11 cellular contexts compared by ENCODE assay signal in genomic region chr10:112689327-112689726, GRCh38.
DNase-seq lines count a peak whose midpoint lies in the region; TF ChIP-seq lines count a peak whose summit lies in the region.
"Had no signal": no experiment of that assay in that cellular context is flagged by ENCODE, and none has a peak within 500 bp of the region (broad histone marks: within the 10 kb centered on the region; RNA-seq: fewer than 3 reads in every experiment).

No MANE protein-coding gene starts in this region.

- H3K27me3 Mint-ChIP-seq in neural crest cell (ENCODE audit: low read depth), result no peaks in the 10 kb centered on the region
- H3K27me3 Mint-ChIP-seq: activated naive CD4-positive, alpha-beta T cell treated with anti-CD3 and anti-CD28 coated beads, Interleukin-2, amount 10 ng/mL, durations not matched to agents 7 days and 5 days; IgD-negative memory B cell had no signal

- H3K4me3 Mint-ChIP-seq in neural crest cell, result no peak overlapping the region
- H3K4me3 Mint-ChIP-seq: activated naive CD4-positive, alpha-beta T cell treated with anti-CD3 and anti-CD28 coated beads, Interleukin-2, amount 10 ng/mL, durations not matched to agents 7 days and 5 days; IgD-negative memory B cell had no signal

- TF ChIP-seq CTCF in epithelial cell of esophagus (IDR thresholded peaks at IDR 0.05; ENCODE audit: insufficient read depth, low read depth, low read length, missing control alignments) (no peak), neural crest cell (conservative IDR thresholded peaks at IDR 0.05) (peak; percentile 53)

- no peaks in the 10 kb centered on the region for H3K9me3 Mint-ChIP-seq in neural crest cell
- H3K9me3 Mint-ChIP-seq: activated naive CD4-positive, alpha-beta T cell treated with anti-CD3 and anti-CD28 coated beads, Interleukin-2, amount 10 ng/mL, durations not matched to agents 7 days and 5 days; IgD-negative memory B cell had no signal

- H3K4me1 Mint-ChIP-seq in neural crest cell, result peaks cover 9% of the 10 kb centered on the region
- H3K4me1 Mint-ChIP-seq: activated naive CD4-positive, alpha-beta T cell treated with anti-CD3 and anti-CD28 coated beads, Interleukin-2, amount 10 ng/mL, durations not matched to agents 7 days and 5 days; IgD-negative memory B cell had no signal

- H3K4me3 ChIP-seq in epithelial cell of esophagus (ENCODE audit: low read length), result no peak overlapping the region

- no peaks in the 10 kb centered on the region for H3K36me3 Mint-ChIP-seq in neural crest cell (ENCODE audit: low read depth)

- peak overlapping the region; percentile 36 for H3K27ac Mint-ChIP-seq in neural crest cell (ENCODE audit: unreplicated experiment)
- H3K27ac Mint-ChIP-seq: activated naive CD4-positive, alpha-beta T cell treated with anti-CD3 and anti-CD28 coated beads, Interleukin-2, amount 10 ng/mL, durations not matched to agents 7 days and 5 days; IgD-negative memory B cell had no signal

- DNase-seq in EH (ENCODE audit: low read depth) (peak; percentile 20), M059J (ENCODE audit: low read depth) (peak; percentile 2), epithelial cell of esophagus (ENCODE audit: low read depth) (peak; percentile 10), neural crest cell (ENCODE audit: low read depth, low spot score) (peak; percentile 27), T-helper 9 cell (no peak), GOT3 (lab: John Stamatoyannopoulos, UW) (no peak), COR-L47 (lab: John Stamatoyannopoulos, UW) (no peak)
- no peak for DNase-seq in activated naive CD4-positive, alpha-beta T cell treated with Interleukin-2 at 50 U/mL for 16 hours
- DNase-seq: activated naive CD4-positive, alpha-beta T cell treated with anti-CD3 and anti-CD28 coated beads, Interleukin-2, amount 10 ng/mL, durations not matched to agents 7 days and 5 days; SW 1271 had no signal

Comparison
In these comparisons a context has a peak if more than half of its experiments do, and no peak if none do; other contexts are left out.
1. DNase-seq: peak in EH (single experiment), M059J (single experiment), epithelial cell of esophagus (single experiment) and neural crest cell (single experiment); none in T-helper 9 cell (single experiment), GOT3 (single experiment), COR-L47 (single experiment) and activated naive CD4-positive, alpha-beta T cell treated with Interleukin-2 at 50 U/mL for 16 hours (single experiment).